In genomic region chr3:4587061-4587837, GRCh38 we compare ENCODE assay signal across 19 cellular contexts.
A peak's percentile ranks its signal among the peaks of the same experiment; 100 is the strongest.
DNase-seq lines count a peak whose midpoint lies in the region; TF ChIP-seq lines count a peak whose summit lies in the region.
"Had no signal": no experiment of that assay in that cellular context is flagged by ENCODE, and none has a peak within 500 bp of the region (broad histone marks: within the 10 kb centered on the region; RNA-seq: fewer than 3 reads in every experiment).

No MANE protein-coding gene starts in this region.

- H3K27ac ChIP-seq in mesodermal cell (ENCODE audit: low read depth, low read length, severe bottlenecking) (peak overlapping the region; percentile 16), vagina (peak overlapping the region; percentile 49), mesenchymal stem cell (ENCODE audit: low read length, poor library complexity, severe bottlenecking) (no peak overlapping the region)
- H3K27ac ChIP-seq: BLaER1 treated with 17β-estradiol and CSF1 and Interleukin-3, amounts not matched to agents 10 nM and 100 nM had no signal

- H3K9me3 ChIP-seq in mesodermal cell (ENCODE audit: control insufficient read depth, low read length) (no peaks in the 10 kb centered on the region), vagina (no peaks in the 10 kb centered on the region), mesenchymal stem cell (ENCODE audit: control insufficient read depth, low read length) (no peaks in the 10 kb centered on the region)
- H3K9me3 ChIP-seq: right atrium auricular region had no signal

- no peak overlapping the region for H4K8ac ChIP-seq in mesenchymal stem cell (ENCODE audit: low read length)

- no peak overlapping the region for H3K4ac ChIP-seq in mesenchymal stem cell (ENCODE audit: low read depth in 1 of 2, low read length in 2 of 2)

- H3K79me1 ChIP-seq in mesenchymal stem cell (replicated peaks; ENCODE audit: low read length, poor library complexity, severe bottlenecking), result no peaks in the 10 kb centered on the region

- H3K23ac ChIP-seq in mesenchymal stem cell (ENCODE audit: low read length in 2 of 2), result no peak overlapping the region

- H3K9ac ChIP-seq in mesenchymal stem cell (ENCODE audit: low read length), result no peak overlapping the region
- H3K9ac ChIP-seq: BLaER1 treated with 17β-estradiol and CSF1 and Interleukin-3, amounts not matched to agents 10 nM and 100 nM had no signal

- WGBS in mesodermal cell (ENCODE audit: insufficient coverage in 2 of 2), 2 experiments, result 77% methylated on average over 6 to 8 of the region's 8 CpGs
- 77% methylated on average over 8 of the region's 8 CpGs for WGBS in mesenchymal stem cell

- peaks cover 34% of the 10 kb centered on the region for H3K4me1 Mint-ChIP-seq in T-helper 2 cell treated with Interferon-gamma antibody and Interleukin-4, amounts not matched to agents 5 μg/mL and 100 μg/mL, for 36 hours (ENCODE audit: low read depth)

- H3K4me3 ChIP-seq in mesodermal cell (ENCODE audit: extremely low read depth, insufficient read depth, low read length, poor library complexity, severe bottlenecking) (no peak overlapping the region), vagina (no peak overlapping the region), mesenchymal stem cell (ENCODE audit: insufficient read depth in 1 of 2, low read depth in 1 of 2, low read length in 2 of 2) (no peak overlapping the region)
- H3K4me3 ChIP-seq: BLaER1 treated with 17β-estradiol and CSF1 and Interleukin-3, amounts not matched to agents 10 nM and 100 nM; lung; right atrium auricular region had no signal

- no peak overlapping the region for H2AFZ ChIP-seq in mesenchymal stem cell (ENCODE audit: low read depth, low read length)

- intact Hi-C loops in vagina (cut with DNase I), result no loop called here

- H3K18ac ChIP-seq in mesenchymal stem cell (ENCODE audit: low read depth in 1 of 2, low read length in 2 of 2), result no peak overlapping the region

- H2BK15ac ChIP-seq in mesenchymal stem cell (ENCODE audit: low read depth, poor library complexity, severe bottlenecking), result no peak overlapping the region

- no peak overlapping the region for H3K14ac ChIP-seq in mesenchymal stem cell (ENCODE audit: low read length in 2 of 2)

- TF ChIP-seq CTCF in vagina (IDR thresholded peaks at IDR 0.05), result no peak

- H3K4me3 Mint-ChIP-seq in T-helper 2 cell treated with Interferon-gamma antibody and Interleukin-4, amounts not matched to agents 5 μg/mL and 100 μg/mL, for 36 hours, result no peak overlapping the region
- H3K4me3 Mint-ChIP-seq: activated naive CD8-positive, alpha-beta T cell; endodermal cell had no signal

- peaks cover 6% of the 10 kb centered on the region for H3K9me3 Mint-ChIP-seq in T-helper 2 cell treated with Interferon-gamma antibody and Interleukin-4, amounts not matched to agents 5 μg/mL and 100 μg/mL, for 36 hours
- H3K9me3 Mint-ChIP-seq: endodermal cell had no signal

- peak in 2 of 3 donors; percentile 18 to 26 for DNase-seq in stimulated activated CD4-positive, alpha-beta T cell treated with anti-CD3 and anti-CD28 coated beads, Interleukin-12 subunit alpha, Interleukin-12 subunit beta, amount 100 ng/mL, for 48 hours (ENCODE audit: low read depth in 2 of 3, low spot score in 1 of 3)
- DNase-seq in stimulated activated CD4-positive, alpha-beta T cell treated with anti-CD3 and anti-CD28 coated beads, Interleukin-4, amount 100 ng/mL, for 4 hours, result no peak
- DNase-seq in T-helper 2 cell treated with Interferon-gamma antibody and Interleukin-4, amounts not matched to agents 5 μg/mL and 100 μg/mL, for 36 hours (ENCODE audit: low spot score), result peak; percentile 19
- DNase-seq in vagina (ENCODE audit: extremely low spot score in 2 of 2) (no peak), cerebellar nuclear complex (lab: John Stamatoyannopoulos, UW) (no peak), mesenchymal stem cell (no peak)
- DNase-seq: activated CD4-positive, alpha-beta T cell treated with anti-CD3 and anti-CD28 coated beads, Interleukin-2, amount 50 U/mL, for 1 hour; central memory CD4-positive, alpha-beta T cell; DMS79 treated with DMSO at 0.1 percent for 48 hours; endodermal cell; foreskin melanocyte; GOT3; NCI-H1092; Right ventricle myocardium superior had no signal

- peaks cover 31% of the 10 kb centered on the region for H3K4me1 ChIP-seq in mesodermal cell (ENCODE audit: control insufficient read depth, insufficient read depth, low read length, poor library complexity, severe bottlenecking)
- H3K4me1 ChIP-seq in vagina, result peaks cover 46% of the 10 kb centered on the region
- peaks cover 1% of the 10 kb centered on the region for H3K4me1 ChIP-seq in mesenchymal stem cell (ENCODE audit: control insufficient read depth, insufficient read depth, low read depth, low read length)

- no peak overlapping the region for H3K4me2 ChIP-seq in mesenchymal stem cell (ENCODE audit: low read length, poor library complexity, severe bottlenecking)
- H3K4me2 ChIP-seq: BLaER1 treated with 17β-estradiol and CSF1 and Interleukin-3, amounts not matched to agents 10 nM and 100 nM had no signal

- TF ChIP-seq POLR2A in vagina (IDR thresholded peaks at IDR 0.05), result no peak

- H3K27me3 ChIP-seq in vagina (no peaks in the 10 kb centered on the region), mesenchymal stem cell (ENCODE audit: control insufficient read depth in 1 of 2, insufficient read depth in 1 of 2, low read length in 2 of 2) (no peaks in the 10 kb centered on the region)
- H3K27me3 ChIP-seq: BLaER1 treated with 17β-estradiol and CSF1 and Interleukin-3, amounts not matched to agents 10 nM and 100 nM; right atrium auricular region had no signal

- H3K36me3 ChIP-seq in mesodermal cell (ENCODE audit: control insufficient read depth, insufficient read depth, low read length) (no peaks in the 10 kb centered on the region), vagina (no peaks in the 10 kb centered on the region), mesenchymal stem cell (ENCODE audit: control insufficient read depth in 1 of 2, insufficient read depth in 2 of 2, low read depth in 1 of 2, low read length in 2 of 2) (no peaks in the 10 kb centered on the region)
- H3K36me3 ChIP-seq: right atrium auricular region had no signal

- H2BK120ac ChIP-seq in mesenchymal stem cell (ENCODE audit: low read depth, low read length), result no peak overlapping the region

- H2AK5ac ChIP-seq in mesenchymal stem cell (ENCODE audit: low read length, severe bottlenecking), result no peak overlapping the region

- no peak overlapping the region for H4K91ac ChIP-seq in mesenchymal stem cell (ENCODE audit: low read length)

- H2BK12ac ChIP-seq in mesenchymal stem cell (ENCODE audit: low read length in 2 of 2), result no peak overlapping the region

- no peak overlapping the region for H2BK5ac ChIP-seq in mesenchymal stem cell (ENCODE audit: low read depth, low read length, poor library complexity, severe bottlenecking)

- no peaks in the 10 kb centered on the region for H3K27me3 Mint-ChIP-seq in T-helper 2 cell treated with Interferon-gamma antibody and Interleukin-4, amounts not matched to agents 5 μg/mL and 100 μg/mL, for 36 hours (ENCODE audit: low read depth)
- H3K27me3 Mint-ChIP-seq: activated naive CD8-positive, alpha-beta T cell had no signal

- peaks cover 4% of the 10 kb centered on the region for H3K36me3 Mint-ChIP-seq in T-helper 2 cell treated with Interferon-gamma antibody and Interleukin-4, amounts not matched to agents 5 μg/mL and 100 μg/mL, for 36 hours (ENCODE audit: low read depth)

- H3K27ac Mint-ChIP-seq in T-helper 2 cell treated with Interferon-gamma antibody and Interleukin-4, amounts not matched to agents 5 μg/mL and 100 μg/mL, for 36 hours, result no peak overlapping the region
- H3K27ac Mint-ChIP-seq: endodermal cell had no signal

Comparison
In these comparisons a context has a peak if more than half of its experiments do, and no peak if none do; other contexts are left out.
1. DNase-seq: peak in stimulated activated CD4-positive, alpha-beta T cell treated with anti-CD3 and anti-CD28 coated beads, Interleukin-12 subunit alpha, Interleukin-12 subunit beta, amount 100 ng/mL, for 48 hours (2 of 3) and T-helper 2 cell treated with Interferon-gamma antibody and Interleukin-4, amounts not matched to agents 5 μg/mL and 100 μg/mL, for 36 hours (single experiment); none in stimulated activated CD4-positive, alpha-beta T cell treated with anti-CD3 and anti-CD28 coated beads, Interleukin-4, amount 100 ng/mL, for 4 hours (0 of 2), vagina (0 of 2), cerebellar nuclear complex (0 of 2) and mesenchymal stem cell (single experiment).